In the genomic region with DNA sequence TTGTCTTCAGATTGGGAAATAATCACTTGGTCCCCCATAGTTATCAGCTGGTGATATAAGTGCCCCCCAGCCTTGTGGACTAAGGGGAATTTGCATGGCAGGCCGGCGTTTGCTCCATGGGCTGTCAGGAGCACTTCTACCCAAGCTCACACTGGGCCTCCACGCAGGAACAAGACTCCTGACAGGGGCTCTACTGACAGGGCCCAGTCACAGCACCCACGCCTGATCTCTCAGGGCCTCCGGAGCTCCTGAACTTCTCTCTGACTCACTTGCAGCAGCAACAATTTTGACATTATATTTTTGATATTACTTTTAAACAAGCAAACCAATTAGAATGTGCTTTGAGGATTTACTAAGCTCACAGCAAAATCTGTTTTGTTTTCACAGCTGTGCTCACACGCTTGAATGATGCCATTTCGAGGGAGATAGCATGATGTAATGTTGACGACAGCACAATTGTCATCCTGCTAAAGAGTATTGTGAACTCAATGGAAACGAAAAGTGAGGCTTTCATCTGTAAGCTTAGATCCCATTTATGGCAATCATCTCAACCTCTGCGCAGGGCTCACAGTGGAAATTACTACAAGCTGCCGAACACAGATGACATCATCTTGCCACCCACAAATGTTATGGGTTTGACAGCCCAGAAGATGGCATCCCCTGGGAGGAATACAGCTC, we compare ENCODE assay signal across 9 cellular contexts. TPM values are rescaled to one million over a fixed set of nuclear protein-coding genes. Genes with fewer than 3 reads are reported as not detected.
DNase-seq lines count a peak whose midpoint lies in the region; ATAC-seq and TF ChIP-seq lines count a peak whose summit lies in the region.
"Had no signal": no experiment of that assay in that cellular context is flagged by ENCODE, and none has a peak within 500 bp of the region (broad histone marks: within the 10 kb centered on the region; RNA-seq: fewer than 3 reads in every experiment).

No MANE protein-coding gene starts in this region.

- H3K9me3 ChIP-seq in gastroesophageal sphincter: no peaks in the 10 kb centered on the region

- H3K36me3 Mint-ChIP-seq in type B pancreatic cell: no peaks in the 10 kb centered on the region
- H3K36me3 Mint-ChIP-seq: T-cell had no signal

- H3K4me3 Mint-ChIP-seq in type B pancreatic cell: no peak overlapping the region
- H3K4me3 Mint-ChIP-seq: T-cell had no signal

- no peak overlapping the region for H3K27ac Mint-ChIP-seq in type B pancreatic cell
- H3K27ac Mint-ChIP-seq: T-cell had no signal

- TF ChIP-seq CTCF in GM06990 (IDR thresholded peaks at IDR 0.05; ENCODE audit: insufficient read depth, low read length, poor library complexity, severe bottlenecking) (no peak), gastroesophageal sphincter (IDR thresholded peaks at IDR 0.05) (no peak), type B pancreatic cell (conservative IDR thresholded peaks at IDR 0.05) (no peak)

- peak; percentile 40 for DNase-seq in GM06990 (ENCODE audit: extremely low read depth, insufficient read length)
- DNase-seq in NCI-H146 treated with DMSO at 0.1 percent for 48 hours (lab: John Stamatoyannopoulos, UW; ENCODE audit: unreplicated experiment): peak; percentile 15
- no peak for DNase-seq in left ventricle myocardium superior
- DNase-seq in OCI-M2 (lab: John Stamatoyannopoulos, UW; ENCODE audit: unreplicated experiment): no peak
- no peak for DNase-seq in amygdala (lab: John Stamatoyannopoulos, UW)
- no peak for DNase-seq in type B pancreatic cell (ENCODE audit: extremely low spot score, unreplicated experiment)
- DNase-seq: T-cell had no signal

- no peaks in the 10 kb centered on the region for H3K4me1 Mint-ChIP-seq in type B pancreatic cell (ENCODE audit: unreplicated experiment)
- H3K4me1 Mint-ChIP-seq: T-cell had no signal

- H3K4me1 ChIP-seq in gastroesophageal sphincter: no peaks in the 10 kb centered on the region

- H3K4me3 ChIP-seq in GM06990 (replicated peaks; ENCODE audit: low read depth, low read length) (no peak overlapping the region), gastroesophageal sphincter (no peak overlapping the region)

- ATAC-seq in GM21447 (IDR thresholded peaks at IDR 0.05; ENCODE audit: unreplicated experiment): peak; percentile 66
- ATAC-seq in left ventricle myocardium superior: peak; percentile 60
- ATAC-seq in gastroesophageal sphincter: no peak
- ATAC-seq: T-cell had no signal

- intact Hi-C loops in left ventricle myocardium superior (cut with micrococcal nuclease): no loop called here

- no peak overlapping the region for H3K27ac ChIP-seq in gastroesophageal sphincter

- no peaks in the 10 kb centered on the region for H3K27me3 ChIP-seq in GM06990 (replicated peaks; ENCODE audit: control insufficient read depth, insufficient read depth, low read length)
- no peaks in the 10 kb centered on the region for H3K27me3 ChIP-seq in gastroesophageal sphincter

- TF ChIP-seq POLR2A in gastroesophageal sphincter (IDR thresholded peaks at IDR 0.05): no peak

- no peak for TF ChIP-seq EP300 in gastroesophageal sphincter (IDR thresholded peaks at IDR 0.05)

- 71 to 76% methylated on average over 6 to 9 of the region's 11 CpGs for WGBS in gastroesophageal sphincter (ENCODE audit: low coverage in 1 of 2), 2 donors

- H3K27me3 Mint-ChIP-seq in type B pancreatic cell: peaks cover 2% of the 10 kb centered on the region

- H3K36me3 ChIP-seq in GM06990 (ENCODE audit: control insufficient read depth, insufficient read depth, low read length): no peaks in the 10 kb centered on the region
- no peaks in the 10 kb centered on the region for H3K36me3 ChIP-seq in gastroesophageal sphincter

- H3K9me3 Mint-ChIP-seq in type B pancreatic cell: no peaks in the 10 kb centered on the region

RNA-seq across cellular contexts. Expression of a gene that starts 28.7 kb away (rescaled TPM):
- total RNA-seq in left ventricle myocardium superior: 32.9 TPM
- 100 to 1,000 TPM in 2 of 4 donors, 10 to 100 TPM in 2; 56.5 to 136 (median 100) TPM for total RNA-seq in gastroesophageal sphincter
- total RNA-seq in type B pancreatic cell (ENCODE audit: low replicate concordance): 91.5 and 94.9 TPM in 2 replicates

Comparison
In these comparisons a context has a peak if more than half of its experiments do, and no peak if none do; other contexts are left out.
1. DNase-seq: peak in GM06990 (single experiment) and NCI-H146 treated with DMSO at 0.1 percent for 48 hours (single experiment); none in left ventricle myocardium superior (single experiment), OCI-M2 (single experiment), amygdala (0 of 56) and type B pancreatic cell (single experiment).